In the genomic region with DNA sequence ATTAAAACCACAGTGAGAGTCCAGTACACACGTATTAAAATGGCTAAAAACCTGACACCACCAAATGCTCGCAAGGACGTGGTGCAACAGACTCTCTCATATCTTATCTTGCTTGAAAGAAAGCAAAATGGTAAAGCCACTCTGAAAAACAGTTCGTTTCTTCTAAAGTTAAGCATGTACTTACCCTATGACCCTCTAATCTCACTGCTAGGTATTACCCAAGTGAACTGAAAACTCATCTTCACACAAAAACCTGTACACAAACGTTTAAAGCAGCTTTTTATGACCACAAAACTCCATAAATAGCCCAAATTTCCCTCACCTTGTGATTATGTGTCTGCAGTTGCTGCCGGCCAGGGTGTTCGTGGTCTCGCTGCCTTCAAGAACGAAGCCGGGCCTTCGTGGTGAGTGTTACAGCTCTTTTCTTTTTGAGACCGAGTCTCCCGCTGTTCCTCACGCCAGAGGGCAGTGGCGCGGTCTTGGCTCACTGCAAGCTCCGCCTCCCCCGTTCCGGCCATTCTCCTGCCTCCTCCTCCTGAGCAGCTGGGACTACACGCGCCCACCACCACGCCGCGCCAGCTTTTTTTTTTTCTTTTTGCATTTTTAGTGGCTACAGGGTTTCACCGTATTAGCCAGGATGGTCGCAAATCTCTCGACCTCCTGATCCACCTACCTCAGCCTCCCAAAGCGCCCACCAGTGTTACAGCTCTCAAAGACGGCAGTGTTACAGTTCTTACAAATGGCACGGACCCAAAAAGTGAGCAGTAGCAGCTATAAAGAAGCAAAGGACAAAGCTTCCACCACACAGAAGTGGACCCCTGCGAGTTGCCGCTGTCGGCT, we compare ENCODE assay signal across 1 cellular context.
TF ChIP-seq lines count a peak whose summit lies in the region.

No MANE protein-coding gene starts in this region.

TF ChIP-seq in HCT116, 20 proteins besides CTCF, POLR2A, EP300 and RAD21 (continued from another document):
- TF ChIP-seq, protein P1, sequence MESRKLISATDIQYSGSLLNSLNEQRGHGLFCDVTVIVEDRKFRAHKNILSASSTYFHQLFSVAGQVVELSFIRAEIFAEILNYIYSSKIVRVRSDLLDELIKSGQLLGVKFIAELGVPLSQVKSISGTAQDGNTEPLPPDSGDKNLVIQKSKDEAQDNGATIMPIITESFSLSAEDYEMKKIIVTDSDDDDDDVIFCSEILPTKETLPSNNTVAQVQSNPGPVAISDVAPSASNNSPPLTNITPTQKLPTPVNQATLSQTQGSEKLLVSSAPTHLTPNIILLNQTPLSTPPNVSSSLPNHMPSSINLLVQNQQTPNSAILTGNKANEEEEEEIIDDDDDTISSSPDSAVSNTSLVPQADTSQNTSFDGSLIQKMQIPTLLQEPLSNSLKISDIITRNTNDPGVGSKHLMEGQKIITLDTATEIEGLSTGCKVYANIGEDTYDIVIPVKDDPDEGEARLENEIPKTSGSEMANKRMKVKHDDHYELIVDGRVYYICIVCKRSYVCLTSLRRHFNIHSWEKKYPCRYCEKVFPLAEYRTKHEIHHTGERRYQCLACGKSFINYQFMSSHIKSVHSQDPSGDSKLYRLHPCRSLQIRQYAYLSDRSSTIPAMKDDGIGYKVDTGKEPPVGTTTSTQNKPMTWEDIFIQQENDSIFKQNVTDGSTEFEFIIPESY (IDR thresholded peaks at IDR 0.05; ENCODE audit: extremely low read depth, insufficient replicate concordance, low read length): no peak
- no peak for TF ChIP-seq EZH2phosphoT487 (IDR thresholded peaks at IDR 0.05; ENCODE audit: borderline replicate concordance)
- no peak for TF ChIP-seq SRF (IDR thresholded peaks at IDR 0.05; ENCODE audit: low read depth)
